In the genomic region with DNA sequence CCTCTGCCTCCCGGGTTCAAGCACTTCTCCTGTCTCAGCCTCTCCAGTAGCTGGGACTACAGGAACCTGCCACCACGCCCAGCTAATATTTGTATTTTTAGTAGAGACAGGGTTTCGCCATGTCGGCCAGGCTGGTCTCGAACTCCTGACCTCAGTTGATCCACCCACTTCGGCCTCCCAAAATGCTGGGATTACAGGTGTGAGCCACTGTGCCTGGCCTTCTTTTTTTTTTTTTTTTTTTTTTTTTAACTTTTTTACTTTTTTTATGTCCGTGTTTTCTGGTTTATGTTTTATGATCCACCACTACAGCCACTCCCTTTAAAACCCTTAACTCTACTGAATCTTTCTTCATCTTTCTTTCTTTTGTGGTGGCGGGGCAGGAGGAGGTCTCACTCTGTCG, we compare ENCODE assay signal across 7 cellular contexts. TPM values are rescaled to one million over a fixed set of nuclear protein-coding genes. Genes with fewer than 3 reads are reported as not detected.
DNase-seq lines count a peak whose midpoint lies in the region; ATAC-seq and TF ChIP-seq lines count a peak whose summit lies in the region.
"Not testable (repeated sequence)": the region's sequence is repeated elsewhere in the genome, so short reads cannot be mapped to it uniquely, and the experiment has no call there.

No MANE protein-coding gene starts in this region.

- not testable (repeated sequence) for DNase-seq in Caco-2; PC-9; activated CD4-positive, alpha-beta memory T cell treated with anti-CD3 and anti-CD28 coated beads for 36 hours; endodermal cell; naive thymus-derived CD4-positive, alpha-beta T cell

- H3K4me1 ChIP-seq in Caco-2 (peaks cover 18% of the 10 kb centered on the region), PC-9 (replicated peaks; ENCODE audit: insufficient read depth) (peaks cover 43% of the 10 kb centered on the region), skeletal muscle satellite cell (ENCODE audit: control insufficient read depth, insufficient read depth, low read length) (peaks cover 37% of the 10 kb centered on the region)
- H3K4me1 ChIP-seq in endodermal cell (ENCODE audit: control insufficient read depth, insufficient read depth, low read length), result not testable (repeated sequence)
- peaks cover 10 to 16% of the 10 kb centered on the region in 2 donors for H3K4me1 ChIP-seq in naive thymus-derived CD4-positive, alpha-beta T cell (ENCODE audit: control insufficient read depth in 2 of 2, insufficient read depth in 2 of 2, low read length in 2 of 2)

- not testable (repeated sequence) for H4K20me1 ChIP-seq in PC-9 (ENCODE audit: insufficient read depth)

- H3K27me3 ChIP-seq in Caco-2 (replicated peaks; ENCODE audit: control insufficient read depth, insufficient read depth, low read length); PC-9 (ENCODE audit: insufficient read depth, low read depth); endodermal cell (ENCODE audit: control insufficient read depth, insufficient read depth, low read length, poor library complexity, severe bottlenecking); naive thymus-derived CD4-positive, alpha-beta T cell (ENCODE audit: control insufficient read depth in 2 of 2, insufficient read depth in 2 of 2, low read length in 2 of 2); skeletal muscle satellite cell (ENCODE audit: control insufficient read depth, insufficient read depth, low read length): not testable (repeated sequence)

- BruUV-seq in Caco-2 (replicated peaks; lab: Mats Ljungman, UMichigan); PC-9 (replicated peaks; lab: Mats Ljungman, UMichigan): not testable (repeated sequence)

- H2AFZ ChIP-seq in PC-9, result not testable (repeated sequence)

- POLR2A ChIA-PET in Caco-2 (lab: Charles Lee), result interaction anchor here (0.6 kb wide), 1 partner anchor 14 kb away, joined by 3 read pairs; no protein-coding TSS in a partner anchor
- POLR2A ChIA-PET in PC-9 (lab: Charles Lee; ENCODE audit: unreplicated experiment), result not testable (repeated sequence)
- POLR2A ChIA-PET in activated CD4-positive, alpha-beta memory T cell treated with anti-CD3 and anti-CD28 coated beads for 36 hours (lab: Charles Lee), result interaction anchor here (0.7 kb wide), 1 partner anchor 128 kb away, joined by 5 read pairs; no protein-coding TSS in a partner anchor
- POLR2A ChIA-PET in naive thymus-derived CD4-positive, alpha-beta T cell (lab: Charles Lee), result interaction anchor here (1.1 kb wide), 1 partner anchor 17 kb away, joined by 3 read pairs; no protein-coding TSS in a partner anchor

- H3K9ac ChIP-seq in endodermal cell (ENCODE audit: extremely low read depth, low read length, poor library complexity, severe bottlenecking); skeletal muscle satellite cell (ENCODE audit: low read depth, low read length): not testable (repeated sequence)

- H3K79me2 ChIP-seq in PC-9 (ENCODE audit: low read depth), result peaks cover 66% of the 10 kb centered on the region

- H3K36me3 Mint-ChIP-seq in Caco-2 (ENCODE audit: insufficient read depth, unreplicated experiment), result peaks cover 62% of the 10 kb centered on the region
- H3K36me3 Mint-ChIP-seq in activated CD4-positive, alpha-beta memory T cell treated with anti-CD3 and anti-CD28 coated beads for 36 hours, result peaks cover 27% of the 10 kb centered on the region
- H3K36me3 Mint-ChIP-seq in activated naive CD8-positive, alpha-beta T cell, result peaks cover 15% of the 10 kb centered on the region
- peaks cover 45% of the 10 kb centered on the region for H3K36me3 Mint-ChIP-seq in endodermal cell (ENCODE audit: low read depth)
- peaks cover 4 to 36% (median 30%) of the 10 kb centered on the region in 5 donors for H3K36me3 Mint-ChIP-seq in naive thymus-derived CD4-positive, alpha-beta T cell

- H3K9me2 ChIP-seq in PC-9 (ENCODE audit: insufficient read depth), result not testable (repeated sequence)

- H3K36me3 ChIP-seq in Caco-2 (ENCODE audit: control insufficient read depth, insufficient read depth, low read length), result not testable (repeated sequence)
- H3K36me3 ChIP-seq in PC-9 (ENCODE audit: low read depth) (peaks cover 25% of the 10 kb centered on the region), endodermal cell (ENCODE audit: control insufficient read depth, insufficient read depth, low read length) (peaks cover 45% of the 10 kb centered on the region), skeletal muscle satellite cell (ENCODE audit: insufficient read depth, low read length) (peaks cover 21% of the 10 kb centered on the region)
- peaks cover 0 to 15% (median 0%) of the 10 kb centered on the region in 3 experiments for H3K36me3 ChIP-seq in naive thymus-derived CD4-positive, alpha-beta T cell (ENCODE audit: control insufficient read depth in 2 of 3, insufficient read depth in 3 of 3, low read length in 3 of 3)

- peak overlapping the region; percentile 89 for H3K27ac ChIP-seq in PC-9
- not testable (repeated sequence) for H3K27ac ChIP-seq in endodermal cell (ENCODE audit: low read depth, low read length); naive thymus-derived CD4-positive, alpha-beta T cell (ENCODE audit: low read depth, low read length)

- H3K9me3 ChIP-seq in Caco-2; PC-9 (ENCODE audit: insufficient read depth, low read depth); endodermal cell (ENCODE audit: control insufficient read depth, low read length); naive thymus-derived CD4-positive, alpha-beta T cell (ENCODE audit: control insufficient read depth in 2 of 3, low read length in 3 of 3); skeletal muscle satellite cell (replicated peaks; ENCODE audit: low read length): not testable (repeated sequence)

- not testable (repeated sequence) for H3K9me3 Mint-ChIP-seq in Caco-2 (ENCODE audit: unreplicated experiment); activated CD4-positive, alpha-beta memory T cell treated with anti-CD3 and anti-CD28 coated beads for 36 hours; activated naive CD8-positive, alpha-beta T cell (ENCODE audit: low read depth); endodermal cell; naive thymus-derived CD4-positive, alpha-beta T cell

- not testable (repeated sequence) for ATAC-seq in naive thymus-derived CD4-positive, alpha-beta T cell

- not testable (repeated sequence) for TF ChIP-seq CTCF in Caco-2 (IDR thresholded peaks at IDR 0.05; ENCODE audit: insufficient read depth in 1 of 2, low read depth in 1 of 2, low read length in 1 of 2, severe bottlenecking in 1 of 2, unreplicated experiment in 1 of 2); PC-9 (conservative IDR thresholded peaks at IDR 0.05); endodermal cell (conservative IDR thresholded peaks at IDR 0.05)

- intact Hi-C loops in Caco-2 (cut with micrococcal nuclease; ENCODE audit: unreplicated experiment); PC-9 (cut with micrococcal nuclease; ENCODE audit: unreplicated experiment); activated CD4-positive, alpha-beta memory T cell treated with anti-CD3 and anti-CD28 coated beads for 36 hours (cut with micrococcal nuclease): not testable (repeated sequence)
- intact Hi-C loops in naive thymus-derived CD4-positive, alpha-beta T cell (cut with micrococcal nuclease), result loop anchor here in 1 of 2 donors (1.0 kb wide), 1 partner anchor 9 kb away; no protein-coding TSS in a partner anchor

- CTCF ChIA-PET in Caco-2 (lab: Charles Lee), result interaction anchor here (0.7 kb wide), 1 partner anchor 95 kb away, joined by 8 read pairs; no protein-coding TSS in a partner anchor
- CTCF ChIA-PET in PC-9 (lab: Charles Lee); activated CD4-positive, alpha-beta memory T cell treated with anti-CD3 and anti-CD28 coated beads for 36 hours (lab: Charles Lee); naive thymus-derived CD4-positive, alpha-beta T cell (lab: Charles Lee): not testable (repeated sequence)

- not testable (repeated sequence) for H3K27ac Mint-ChIP-seq in Caco-2 (ENCODE audit: unreplicated experiment); activated CD4-positive, alpha-beta memory T cell treated with anti-CD3 and anti-CD28 coated beads for 36 hours; activated naive CD8-positive, alpha-beta T cell
- H3K27ac Mint-ChIP-seq in endodermal cell, result peak overlapping the region; percentile 23
- peak overlapping the region in 7 of 9 donors; percentile 1 to 78 (median 48) for H3K27ac Mint-ChIP-seq in naive thymus-derived CD4-positive, alpha-beta T cell

- not testable (repeated sequence) for H3K4me3 ChIP-seq in Caco-2 (ENCODE audit: low read depth, low read length); PC-9; naive thymus-derived CD4-positive, alpha-beta T cell (ENCODE audit: low read length); skeletal muscle satellite cell (ENCODE audit: low read length)
- peak overlapping the region; percentile 16 for H3K4me3 ChIP-seq in endodermal cell (ENCODE audit: low read length)

- H3F3A ChIP-seq in PC-9 (ENCODE audit: insufficient read depth, low read depth), result peaks cover 22% of the 10 kb centered on the region

- H3K4me2 ChIP-seq in PC-9 (peak overlapping the region; percentile 70), skeletal muscle satellite cell (ENCODE audit: low read length) (peak overlapping the region; percentile 26)

- not testable (repeated sequence) for H3K27me3 Mint-ChIP-seq in Caco-2 (ENCODE audit: insufficient read depth, unreplicated experiment); activated CD4-positive, alpha-beta memory T cell treated with anti-CD3 and anti-CD28 coated beads for 36 hours; activated naive CD8-positive, alpha-beta T cell; endodermal cell (ENCODE audit: insufficient read depth); naive thymus-derived CD4-positive, alpha-beta T cell

- H3K4me1 Mint-ChIP-seq in Caco-2 (ENCODE audit: low read depth, unreplicated experiment), result peaks cover 21% of the 10 kb centered on the region
- peaks cover 46% of the 10 kb centered on the region for H3K4me1 Mint-ChIP-seq in activated CD4-positive, alpha-beta memory T cell treated with anti-CD3 and anti-CD28 coated beads for 36 hours (ENCODE audit: low read depth)
- peaks cover 55% of the 10 kb centered on the region for H3K4me1 Mint-ChIP-seq in activated naive CD8-positive, alpha-beta T cell (ENCODE audit: low read depth)
- H3K4me1 Mint-ChIP-seq in endodermal cell, result peaks cover 19% of the 10 kb centered on the region
- H3K4me1 Mint-ChIP-seq in naive thymus-derived CD4-positive, alpha-beta T cell, result peaks cover 38 to 66% (median 50%) of the 10 kb centered on the region in 7 donors

- peak overlapping the region; percentile 83 for H3K4me3 Mint-ChIP-seq in Caco-2 (ENCODE audit: unreplicated experiment)
- peak overlapping the region; percentile 50 for H3K4me3 Mint-ChIP-seq in activated CD4-positive, alpha-beta memory T cell treated with anti-CD3 and anti-CD28 coated beads for 36 hours
- H3K4me3 Mint-ChIP-seq in activated naive CD8-positive, alpha-beta T cell, result peak overlapping the region; percentile 83
- peak overlapping the region; percentile 76 for H3K4me3 Mint-ChIP-seq in endodermal cell
- H3K4me3 Mint-ChIP-seq in naive thymus-derived CD4-positive, alpha-beta T cell, result peak overlapping the region; percentile 55 to 98 (median 80)

- 93% methylated on average over 6 to 9 of the region's 9 CpGs for WGBS in endodermal cell (ENCODE audit: insufficient coverage in 1 of 2, insufficient read length in 1 of 2), 2 experiments

RNA-seq across cellular contexts. Expression of a gene that starts 2.0 kb away (rescaled TPM):
- total RNA-seq in Caco-2 (2022) (82.4 and 90.5 TPM in 2 replicates), PC-9 (2021) (51.6 and 60.5 TPM in 2 replicates), endodermal cell (10 to 100 TPM; 49.7 to 52.0 TPM)
- 10 to 100 TPM; 36.2 to 41.2 TPM for total RNA-seq in activated CD4-positive, alpha-beta memory T cell treated with anti-CD3 and anti-CD28 coated beads for 36 hours
- polyA plus RNA-seq in endodermal cell (2013, experiment 1 of 2), result 34.6 TPM
- 33.0 TPM for polyA plus RNA-seq in endodermal cell (2013, experiment 2 of 2)
- total RNA-seq in naive thymus-derived CD4-positive, alpha-beta T cell, result 10 to 100 TPM; 18.2 to 28.9 (median 21.8) TPM
- 10 to 100 TPM; 19.7 to 24.7 TPM for polyA plus RNA-seq in naive thymus-derived CD4-positive, alpha-beta T cell
- total RNA-seq in skeletal muscle satellite cell (2012; rRNA removed), result 46.4 and 59.6 TPM in 2 replicates

RNA-seq across cellular contexts. Expression of a gene that starts 47.4 kb away (rescaled TPM):
- total RNA-seq in Caco-2 (2022), result 30.2 and 32.4 TPM in 2 replicates
- 30.1 and 45.7 TPM in 2 replicates for total RNA-seq in PC-9 (2021)
- total RNA-seq in activated CD4-positive, alpha-beta memory T cell treated with anti-CD3 and anti-CD28 coated beads for 36 hours, result 10 to 100 TPM; 80.7 to 82.0 TPM
- 10 to 100 TPM; 43.7 to 87.6 TPM for total RNA-seq in endodermal cell
- polyA plus RNA-seq in endodermal cell (2013, experiment 1 of 2), result 97.7 TPM
- polyA plus RNA-seq in endodermal cell (2013, experiment 2 of 2), result 104 TPM
- 10 to 100 TPM in 1 of 5 experiments, 1 to 10 TPM in 4; 3.4 to 25.3 (median 8.2) TPM for total RNA-seq in naive thymus-derived CD4-positive, alpha-beta T cell
- 10 to 100 TPM in 1 of 2 donors, 1 to 10 TPM in 1; 7.4 to 10.5 TPM for polyA plus RNA-seq in naive thymus-derived CD4-positive, alpha-beta T cell
- total RNA-seq in skeletal muscle satellite cell (2012; rRNA removed), result 12.9 and 13.1 TPM in 2 replicates
